14 cellular contexts compared by ENCODE assay signal in genomic region chr15:57321973-57322601, GRCh38. TPM values are rescaled to one million over a fixed set of nuclear protein-coding genes. Genes with fewer than 3 reads are reported as not detected.
DNase-seq lines count a peak whose midpoint lies in the region; ATAC-seq and TF ChIP-seq lines count a peak whose summit lies in the region.
"Had no signal": no experiment of that assay in that cellular context is flagged by ENCODE, and none has a peak within 500 bp of the region (broad histone marks: within the 10 kb centered on the region; RNA-seq: fewer than 3 reads in every experiment).

No MANE protein-coding gene starts in this region.

- TF ChIP-seq POLR2A in spleen (IDR thresholded peaks at IDR 0.05) = no peak

- TF ChIP-seq CTCF in WERI-Rb-1 (IDR thresholded peaks at IDR 0.05; ENCODE audit: low read depth, low read length) = no peak
- TF ChIP-seq CTCF in spleen (IDR thresholded peaks at IDR 0.05 in 8 of 11, conservative IDR thresholded peaks at IDR 0.05 in 3 of 11) = no peak

- H3K9me3 ChIP-seq in WERI-Rb-1 (ENCODE audit: severe bottlenecking) (no peaks in the 10 kb centered on the region), spleen (no peaks in the 10 kb centered on the region)
- H3K9me3 ChIP-seq: vagina had no signal

- 60 to 73% (median 68%) methylated on average over 13 of the region's 13 CpGs for WGBS in spleen, 5 donors

- H3K27me3 ChIP-seq in WERI-Rb-1 (ENCODE audit: insufficient read depth, low read depth, severe bottlenecking) = no peaks in the 10 kb centered on the region
- H3K27me3 ChIP-seq in spleen (replicated peaks in 1 of 7) = no peaks in the 10 kb centered on the region
- H3K27me3 ChIP-seq: vagina had no signal

- H3K36me3 ChIP-seq in WERI-Rb-1 = no peaks in the 10 kb centered on the region
- H3K36me3 ChIP-seq in spleen = no peaks in the 10 kb centered on the region
- H3K36me3 ChIP-seq: vagina had no signal

- DNase-seq in NCI-H2171 treated with DMSO at 0.1 percent for 48 hours (lab: John Stamatoyannopoulos, UW) (peak; percentile 80), NCI-H2171 (lab: John Stamatoyannopoulos, UW) (no peak), NCI-H226 (peak; percentile 36), WERI-Rb-1 (peak; percentile 69), spleen (peak; percentile 21), mucosa of gallbladder (ENCODE audit: low spot score) (no peak), cerebellar nuclear complex (lab: John Stamatoyannopoulos, UW) (no peak)
- DNase-seq: Calu3; stimulated activated CD4-positive, alpha-beta T cell treated with anti-CD3 and anti-CD28 coated beads, Interleukin-1b, Interleukin-23, amount 100 ng/mL, for 48 hours had no signal

- H3K4me3 ChIP-seq in WERI-Rb-1 (ENCODE audit: low read depth, low read length) (no peak overlapping the region), spleen (no peak overlapping the region)
- H3K4me3 ChIP-seq: GM12878, vagina had no signal

- no peak for ATAC-seq in activated CD4-positive, CD25-positive, alpha-beta regulatory T cell treated with anti-CD3 and anti-CD28 coated beads, Interleukin-2, amount 50 U/mL, for 24 hours
- ATAC-seq: GM12878, Panc1 had no signal

- peak overlapping the region; percentile 72 for H3K27ac ChIP-seq in WERI-Rb-1
- H3K27ac ChIP-seq in spleen = no peak overlapping the region

- H3K4me1 ChIP-seq in spleen = peaks cover 0 to 14% (median 0%) of the 10 kb centered on the region in 6 donors

- intact Hi-C loops in spleen (cut with DNase I; ENCODE audit: low total_unique reads) = no loop called here

RNA-seq across cellular contexts. Expression of gene CGNL1, which starts 54.2 kb away (rescaled TPM):
- total RNA-seq in spleen (under 1 TPM; 0.20 to 0.73 (median 0.51) TPM), mucosa of gallbladder (7.9 TPM)
- under 1 TPM; 0.07 to 0.38 (median 0.21) TPM for polyA plus RNA-seq in spleen
- total RNA-seq: activated CD8-positive, alpha-beta memory T cell treated with anti-CD3 and anti-CD28 coated beads for 36 hours had no signal

Comparison
In these comparisons a context has a peak if more than half of its experiments do, and no peak if none do; other contexts are left out.
1. DNase-seq: peak in NCI-H2171 treated with DMSO at 0.1 percent for 48 hours (single experiment), NCI-H226 (single experiment), WERI-Rb-1 (single experiment) and spleen (single experiment); none in NCI-H2171 (single experiment), mucosa of gallbladder (single experiment) and cerebellar nuclear complex (0 of 2).